Comparison of ENCODE assay signal across 37 cellular contexts in the genomic region with DNA sequence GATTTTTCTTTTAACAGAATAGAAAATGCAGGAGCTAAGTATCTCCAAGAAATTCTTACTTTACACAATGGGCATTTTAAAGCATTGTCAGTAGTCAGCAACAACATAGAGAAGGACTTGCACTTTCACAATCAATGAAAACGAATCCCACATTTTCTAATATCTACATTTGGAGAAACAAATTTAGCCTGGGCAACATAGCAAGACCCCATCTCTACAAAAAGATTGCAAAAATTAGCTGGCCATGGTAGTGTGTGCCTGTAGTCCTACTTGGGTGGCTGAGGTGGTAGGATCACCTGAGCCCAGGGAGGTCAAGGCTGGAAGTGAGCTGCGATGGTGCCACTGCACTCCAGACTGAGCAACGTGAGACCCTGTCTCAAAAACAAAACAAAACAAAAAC. TPM values are rescaled to one million over a fixed set of nuclear protein-coding genes. Genes with fewer than 3 reads are reported as not detected.
A peak's percentile ranks its signal among the peaks of the same experiment; 100 is the strongest.
DNase-seq lines count a peak whose midpoint lies in the region; ATAC-seq, FAIRE-seq and TF ChIP-seq lines count a peak whose summit lies in the region.
"Had no signal": no experiment of that assay in that cellular context is flagged by ENCODE, and none has a peak within 500 bp of the region (broad histone marks: within the 10 kb centered on the region; RNA-seq: fewer than 3 reads in every experiment).

No MANE protein-coding gene starts in this region.

- H3K4me3 ChIP-seq in HepG2 (replicated peaks in 1 of 3; ENCODE audit: insufficient read depth in 1 of 3, low read depth in 2 of 3, low read length in 3 of 3) (no peak overlapping the region), right lobe of liver (no peak overlapping the region), K562 (no peak overlapping the region)
- H3K4me3 ChIP-seq: A549; BLaER1; BLaER1 treated with 17β-estradiol and CSF1 and Interleukin-3, amounts not matched to agents 10 nM and 100 nM had no signal

- ATAC-seq in HepG2 (no peak), right lobe of liver (no peak), WTC11 (no peak), K562 (no peak), GM21360 (IDR thresholded peaks at IDR 0.05; ENCODE audit: unreplicated experiment) (no peak), HG03135 (IDR thresholded peaks at IDR 0.05; ENCODE audit: unreplicated experiment) (no peak)
- ATAC-seq: A549; CD8-positive, alpha-beta T cell had no signal

- no peak overlapping the region for H3K9ac ChIP-seq in HepG2 (ENCODE audit: insufficient read depth, low read depth, low read length)
- H3K9ac ChIP-seq in K562 (ENCODE audit: insufficient read depth in 1 of 2, low read depth in 2 of 2, low read length in 2 of 2): no peak overlapping the region
- H3K9ac ChIP-seq: BLaER1; BLaER1 treated with 17β-estradiol and CSF1 and Interleukin-3, amounts not matched to agents 10 nM and 100 nM had no signal

- TF ChIP-seq RAD21 in HepG2 (CRISPR knock-in tag; IDR thresholded peaks at IDR 0.05): no peak
- no peak for TF ChIP-seq RAD21 in K562 (CRISPR knock-in tag; conservative IDR thresholded peaks at IDR 0.05 in 1 of 2, IDR thresholded peaks at IDR 0.05 in 1 of 2)

- in situ Hi-C loops in HepG2 (cut with HindIII; ENCODE audit: extremely low pct_ligation_motif_present, low pct_unique_long_range_greater_than_20kb): no loop called here
- in situ Hi-C loops in K562 (cut with MboI): no loop called here

- no peak overlapping the region for H3K27ac ChIP-seq in HepG2 (ENCODE audit: extremely low read length, insufficient read depth, low read length)
- H3K27ac ChIP-seq in right lobe of liver: no peak overlapping the region
- no peak overlapping the region for H3K27ac ChIP-seq in K562 (ENCODE audit: extremely low read depth, low read depth, low read length)
- H3K27ac ChIP-seq: 22Rv1; A549; BLaER1; BLaER1 treated with 17β-estradiol and CSF1 and Interleukin-3, amounts not matched to agents 10 nM and 100 nM; C4-2B had no signal

- FAIRE-seq in HepG2 (lab: Jason Lieb, UNC) (no peak), HTR-8/SVneo (lab: Jason Lieb, UNC) (peak; percentile 76), K562 (lab: Jason Lieb, UNC) (no peak)
- FAIRE-seq: A204.1, D721Med had no signal

- H3K36me3 ChIP-seq in HepG2 (replicated peaks in 1 of 2; ENCODE audit: control insufficient read depth in 1 of 2, insufficient read depth in 2 of 2, low read length in 2 of 2): no peaks in the 10 kb centered on the region
- H3K36me3 ChIP-seq in right lobe of liver: no peaks in the 10 kb centered on the region
- no peaks in the 10 kb centered on the region for H3K36me3 ChIP-seq in K562 (ENCODE audit: control insufficient read depth, insufficient read depth, low read length)
- H3K36me3 ChIP-seq: BE2C; BLaER1; BLaER1 treated with 17β-estradiol and CSF1 and Interleukin-3, amounts not matched to agents 10 nM and 100 nM had no signal

- H3K79me2 ChIP-seq in HepG2 (ENCODE audit: insufficient read depth, low read length) (no peaks in the 10 kb centered on the region), K562 (ENCODE audit: control insufficient read depth, insufficient read depth, low read length) (no peaks in the 10 kb centered on the region)

- peaks cover 8% of the 10 kb centered on the region for H3K36me3 Mint-ChIP-seq in WTC11
- H3K36me3 Mint-ChIP-seq: CD14-positive monocyte; CD4-positive, alpha-beta memory T cell; CD4-positive, CD25-positive, alpha-beta regulatory T cell; CD8-positive, alpha-beta memory T cell; CD8-positive, alpha-beta T cell had no signal

- no peaks in the 10 kb centered on the region for H3K4me1 ChIP-seq in HepG2 (ENCODE audit: insufficient read depth, low read length)
- H3K4me1 ChIP-seq in right lobe of liver: no peaks in the 10 kb centered on the region
- no peaks in the 10 kb centered on the region for H3K4me1 ChIP-seq in K562 (replicated peaks in 1 of 2; ENCODE audit: control insufficient read depth in 2 of 2, insufficient read depth in 2 of 2, low read length in 2 of 2)
- H3K4me1 ChIP-seq: A549; BE2C; BLaER1; BLaER1 treated with 17β-estradiol and CSF1 and Interleukin-3, amounts not matched to agents 10 nM and 100 nM had no signal

- TF ChIP-seq EP300 in HepG2 (IDR thresholded peaks at IDR 0.05; ENCODE audit: low read depth in 2 of 2, low read length in 2 of 2) (no peak), HepG2 (CRISPR knock-in tag; IDR thresholded peaks at IDR 0.05; ENCODE audit: borderline replicate concordance) (no peak), K562 (IDR thresholded peaks at IDR 0.05; ENCODE audit: low read length) (no peak)

- no peak for DNase-seq in HepG2 (ENCODE audit: low spot score)
- DNase-seq in right lobe of liver: no peak
- DNase-seq in HTR-8/SVneo (ENCODE audit: insufficient read length, low spot score): no peak
- no peak for DNase-seq in WTC11 (ENCODE audit: low spot score)
- DNase-seq in K562 (ENCODE audit: extremely low read depth in 1 of 4, low spot score in 3 of 4): no peak
- no peak for DNase-seq in GM03348 (ENCODE audit: low spot score)
- DNase-seq: 8988T; ACHN; AML-193; BE2C; C1 segment of cervical spinal cord; Caco-2; Calu3; CD4-positive, alpha-beta memory T cell; CD4-positive, alpha-beta T cell; CD4-positive, CD25-positive, alpha-beta regulatory T cell; CD8-positive, alpha-beta memory T cell; CD8-positive, alpha-beta T cell; COR-L47; DMS 273 treated with DMSO at 0.1 percent for 48 hours; DMS153; DMS53; DMS79; DMS79 treated with DMSO at 0.1 percent for 48 hours; DND-41; EL had no signal

- POLR2A ChIA-PET in HepG2 (lab: Yijun Ruan, JAX) (no interaction called here), WTC11 (lab: Charles Lee) (no interaction called here), K562 (lab: Yijun Ruan, JAX) (interaction anchor here (0.6 kb wide), 1 partner anchor 17 kb away, joined by 4 read pairs; no protein-coding TSS in a partner anchor)

- H3K9me3 ChIP-seq in HepG2 (ENCODE audit: low read length) (no peaks in the 10 kb centered on the region), right lobe of liver (no peaks in the 10 kb centered on the region), K562 (replicated peaks; ENCODE audit: control insufficient read depth, insufficient read depth, low read depth, low read length) (no peaks in the 10 kb centered on the region)
- H3K9me3 ChIP-seq: A549; BE2C; BLaER1; BLaER1 treated with 17β-estradiol and CSF1 and Interleukin-3, amounts not matched to agents 10 nM and 100 nM had no signal

- intact Hi-C loops in HepG2 (cut with micrococcal nuclease; ENCODE audit: unreplicated experiment): no loop called here
- intact Hi-C loops in right lobe of liver (cut with DNase I): no loop called here
- intact Hi-C loops in K562 (cut with micrococcal nuclease): no loop called here

- H3K9me1 ChIP-seq in K562 (ENCODE audit: control insufficient read depth, insufficient read depth, low read length): no peaks in the 10 kb centered on the region

- H3K4me1 Mint-ChIP-seq in WTC11: peaks cover 3% of the 10 kb centered on the region
- H3K4me1 Mint-ChIP-seq: B cell; CD14-positive monocyte; CD4-positive, alpha-beta memory T cell; CD8-positive, alpha-beta memory T cell had no signal

- no peaks in the 10 kb centered on the region for H3K27me3 Mint-ChIP-seq in WTC11 (ENCODE audit: low read depth)

- TF ChIP-seq CTCF in HepG2 (CRISPR knock-in tag; IDR thresholded peaks at IDR 0.05): no peak
- no peak for TF ChIP-seq CTCF in right lobe of liver (IDR thresholded peaks at IDR 0.05)
- no peak for TF ChIP-seq CTCF in WTC11 (IDR thresholded peaks at IDR 0.05)
- no peak for TF ChIP-seq CTCF in K562 (IDR thresholded peaks at IDR 0.05 in 2 of 3, conservative IDR thresholded peaks at IDR 0.05 in 1 of 3; ENCODE audit: insufficient read depth in 2 of 3, low read depth in 1 of 3, low read length in 3 of 3)

- H2AFZ ChIP-seq in HepG2 (ENCODE audit: low read length) (no peak overlapping the region), K562 (ENCODE audit: low read depth, low read length) (no peak overlapping the region)

- 35% methylated on average over 3 of the region's 3 CpGs for WGBS in HepG2 (ENCODE audit: low lambda C conversion rate)
- WGBS in right lobe of liver (ENCODE audit: insufficient coverage, low coverage, low lambda C conversion rate, missing lambda C conversion rate): 79% methylated on average over 3 of the region's 3 CpGs
- 8% methylated on average over 3 of the region's 3 CpGs for WGBS in K562 (ENCODE audit: insufficient coverage, low coverage, missing lambda C conversion rate)

- TF ChIP-seq POLR2A in HepG2 (IDR thresholded peaks at IDR 0.05; ENCODE audit: insufficient read depth in 1 of 2, low read depth in 2 of 2, low read length in 2 of 2) (no peak), right lobe of liver (IDR thresholded peaks at IDR 0.05) (no peak), K562 (conservative IDR thresholded peaks at IDR 0.05) (no peak)

- H3K27ac Mint-ChIP-seq in WTC11: no peak overlapping the region
- H3K27ac Mint-ChIP-seq: B cell; CD14-positive monocyte; CD4-positive, alpha-beta memory T cell; CD4-positive, alpha-beta T cell; CD4-positive, CD25-positive, alpha-beta regulatory T cell; CD8-positive, alpha-beta memory T cell; CD8-positive, alpha-beta T cell had no signal

- CTCF ChIA-PET in HepG2 (lab: Yijun Ruan, JAX; ENCODE audit: low intra/inter-chr PET ratio, low total read pairs) (no interaction called here), WTC11 (lab: Charles Lee) (no interaction called here), K562 (lab: Yijun Ruan, JAX; ENCODE audit: low intra/inter-chr PET ratio) (no interaction called here)

- peaks cover 16% of the 10 kb centered on the region for H3K9me3 Mint-ChIP-seq in WTC11
- H3K9me3 Mint-ChIP-seq: CD4-positive, alpha-beta memory T cell; CD4-positive, alpha-beta T cell; CD8-positive, alpha-beta memory T cell; CD8-positive, alpha-beta T cell had no signal

- BruUV-seq in HepG2 (replicated peaks; lab: Mats Ljungman, UMichigan) (no TSS peak), K562 (replicated peaks; lab: Mats Ljungman, UMichigan) (no TSS peak)

- H3K27me3 ChIP-seq in HepG2 (ENCODE audit: control insufficient read depth in 1 of 2, insufficient read depth in 2 of 2, low read length in 2 of 2) (no peaks in the 10 kb centered on the region; a peak in 1 of 5 replicates), right lobe of liver (no peaks in the 10 kb centered on the region), K562 (ENCODE audit: control insufficient read depth in 2 of 2, insufficient read depth in 2 of 2, low read length in 2 of 2) (no peaks in the 10 kb centered on the region)
- H3K27me3 ChIP-seq: BE2C; BLaER1; BLaER1 treated with 17β-estradiol and CSF1 and Interleukin-3, amounts not matched to agents 10 nM and 100 nM had no signal

- H3K4me3 Mint-ChIP-seq in WTC11: no peak overlapping the region
- H3K4me3 Mint-ChIP-seq: B cell; CD14-positive monocyte; CD4-positive, alpha-beta memory T cell; CD4-positive, alpha-beta T cell; CD4-positive, CD25-positive, alpha-beta regulatory T cell; CD8-positive, alpha-beta memory T cell; CD8-positive, alpha-beta T cell had no signal

- H3K4me2 ChIP-seq in HepG2 (ENCODE audit: low read depth, low read length) (no peak overlapping the region), K562 (ENCODE audit: insufficient read depth, low read length) (no peak overlapping the region)
- H3K4me2 ChIP-seq: A549; BLaER1; BLaER1 treated with 17β-estradiol and CSF1 and Interleukin-3, amounts not matched to agents 10 nM and 100 nM had no signal

- no peaks in the 10 kb centered on the region for H4K20me1 ChIP-seq in HepG2 (ENCODE audit: insufficient read depth, low read length)
- no peaks in the 10 kb centered on the region for H4K20me1 ChIP-seq in K562 (replicated peaks; ENCODE audit: control insufficient read depth, insufficient read depth, low read length)
- H4K20me1 ChIP-seq: BLaER1; BLaER1 treated with 17β-estradiol and CSF1 and Interleukin-3, amounts not matched to agents 10 nM and 100 nM had no signal

RNA-seq across cellular contexts. Expression of gene C2CD5, which starts 30.6 kb away (rescaled TPM):
- total RNA-seq in HepG2 (2016; rRNA removed; fragmentation: Illumina TruSeq; extraction: Trizol) (14.6 and 24.2 TPM in 2 replicates), right lobe of liver (10 to 100 TPM in 5 of 6 experiments, 1 to 10 TPM in 1; 8.5 to 15.1 (median 12.4) TPM), WTC11 (2021) (47.5 to 49.3 TPM (median 48.1 TPM) in 3 replicates), K562 (2014; rRNA removed) (6.6 and 13.2 TPM in 2 replicates), K562 (2014; rRNA removed; fragmentation: Illumina TruSeq; extraction: Trizol) (16.0 and 16.8 TPM in 2 replicates), K562 (2015; rRNA removed; fragmentation: Illumina TruSeq; extraction: Trizol) (14.3 and 14.4 TPM in 2 replicates), K562 (2021) (15.4 and 16.4 TPM in 2 replicates)
- 7.2 and 9.7 TPM in 2 replicates for total RNA-seq in HepG2 (2016; cell fraction: cytosol; rRNA removed; fragmentation: Illumina TruSeq; extraction: Trizol; ENCODE audit: low read depth)
- 13.3 and 25.9 TPM in 2 replicates for total RNA-seq in HepG2 (2016; cell fraction: insoluble cytoplasmic fraction; rRNA removed; fragmentation: Illumina TruSeq; extraction: Trizol)
- total RNA-seq in HepG2 (2016; cell fraction: membrane; rRNA removed; fragmentation: Illumina TruSeq; extraction: Trizol): 12.3 and 12.9 TPM in 2 replicates
- 23.8 and 28.1 TPM in 2 replicates for total RNA-seq in HepG2 (2016; cell fraction: nucleus; rRNA removed; fragmentation: Illumina TruSeq; extraction: Trizol)
- polyA plus RNA-seq in HepG2 (2011; rRNA removed) (11.1 and 12.6 TPM in 2 replicates), K562 (2011; rRNA removed) (22.8 and 24.1 TPM in 2 replicates), K562 (2014; fragmentation: Illumina TruSeq; extraction: Trizol) (14.7 and 18.8 TPM in 2 replicates), K562 (2014; fragmentation: Nextera tagmentation; extraction: Ambion mirVana) (1 to 10 TPM; 5.1 to 9.3 TPM), K562 (2014; rRNA removed) (10.9 and 16.4 TPM in 2 replicates)
- 5.4 and 8.3 TPM in 2 replicates for polyA plus RNA-seq in HepG2 (2011; cell fraction: cytosol; rRNA removed)
- polyA plus RNA-seq in HepG2 (2011; cell fraction: nucleus; rRNA removed): 11.0 and 11.7 TPM in 2 replicates
- 10.3 and 14.3 TPM in 2 replicates for polyA plus RNA-seq in HepG2 (2012)
- 1.2 and 1.4 TPM in 2 replicates for polyA plus RNA-seq in HepG2 (2016; cell fraction: cytosol; fragmentation: Illumina TruSeq; extraction: Trizol; ENCODE audit: low read depth)
- 24.1 and 28.0 TPM in 2 replicates for polyA plus RNA-seq in HepG2 (2016; cell fraction: insoluble cytoplasmic fraction; fragmentation: Illumina TruSeq; extraction: Trizol; ENCODE audit: low read depth)
- polyA plus RNA-seq in HepG2 (2016; cell fraction: membrane; fragmentation: Illumina TruSeq; extraction: Trizol; ENCODE audit: low read depth): 6.2 and 6.6 TPM in 2 replicates
- polyA plus RNA-seq in HepG2 (2016; cell fraction: nucleus; fragmentation: Illumina TruSeq; extraction: Trizol; ENCODE audit: insufficient read depth, low read depth): 31.5 and 34.4 TPM in 2 replicates
- polyA minus RNA-seq in HepG2 (2011; rRNA and poly(A)+ RNA removed; ENCODE audit: low replicate concordance): 11.9 and 19.2 TPM in 2 replicates
- 11.8 and 14.7 TPM in 2 replicates for polyA minus RNA-seq in HepG2 (2011; cell fraction: cytosol; rRNA and poly(A)+ RNA removed)
- polyA minus RNA-seq in HepG2 (2011; cell fraction: nucleus; rRNA and poly(A)+ RNA removed): 65.8 and 70.3 TPM in 2 replicates
- 21.8 and 83.1 TPM in 2 replicates for total RNA-seq in K562 (2011; cell fraction: chromatin; rRNA removed; ENCODE audit: low replicate concordance)
- total RNA-seq in K562 (2011; cell fraction: nucleolus; rRNA removed): 9.5 and 13.4 TPM in 2 replicates
- total RNA-seq in K562 (2011; cell fraction: nucleoplasm; rRNA removed): 28.7 and 28.9 TPM in 2 replicates
- 5.9 and 11.0 TPM in 2 replicates for polyA plus RNA-seq in K562 (2011; cell fraction: cytosol; rRNA removed)
- 26.8 and 37.8 TPM in 2 replicates for polyA plus RNA-seq in K562 (2011; cell fraction: nucleus; rRNA removed)
- 11.7 and 12.4 TPM in 2 replicates for polyA plus RNA-seq in K562 (2012)
- polyA minus RNA-seq in K562 (2011; rRNA and poly(A)+ RNA removed): 43.9 and 50.9 TPM in 2 replicates
- polyA minus RNA-seq in K562 (2011; cell fraction: cytosol; rRNA and poly(A)+ RNA removed): 12.2 and 15.8 TPM in 2 replicates
- 35.1 and 65.4 TPM in 2 replicates for polyA minus RNA-seq in K562 (2011; cell fraction: nucleus; rRNA and poly(A)+ RNA removed)

RNA-seq across cellular contexts. Expression of gene ETNK1, which starts 50.0 kb away (rescaled TPM):
- total RNA-seq in HepG2 (2016; rRNA removed; fragmentation: Illumina TruSeq; extraction: Trizol): 43.9 and 55.7 TPM in 2 replicates
- total RNA-seq in HepG2 (2016; cell fraction: cytosol; rRNA removed; fragmentation: Illumina TruSeq; extraction: Trizol; ENCODE audit: low read depth): 23.5 and 25.2 TPM in 2 replicates
- 35.8 and 56.9 TPM in 2 replicates for total RNA-seq in HepG2 (2016; cell fraction: insoluble cytoplasmic fraction; rRNA removed; fragmentation: Illumina TruSeq; extraction: Trizol)
- total RNA-seq in HepG2 (2016; cell fraction: membrane; rRNA removed; fragmentation: Illumina TruSeq; extraction: Trizol): 13.3 and 14.5 TPM in 2 replicates
- total RNA-seq in HepG2 (2016; cell fraction: nucleus; rRNA removed; fragmentation: Illumina TruSeq; extraction: Trizol): 69.6 and 81.1 TPM in 2 replicates
- 13.7 and 14.4 TPM in 2 replicates for polyA plus RNA-seq in HepG2 (2011; rRNA removed)
- 7.5 and 9.8 TPM in 2 replicates for polyA plus RNA-seq in HepG2 (2011; cell fraction: cytosol; rRNA removed)
- polyA plus RNA-seq in HepG2 (2011; cell fraction: nucleus; rRNA removed): 31.0 and 39.2 TPM in 2 replicates
- polyA plus RNA-seq in HepG2 (2012): 23.5 and 23.7 TPM in 2 replicates
- 0.94 TPM in 2 replicates for polyA plus RNA-seq in HepG2 (2016; cell fraction: cytosol; fragmentation: Illumina TruSeq; extraction: Trizol; ENCODE audit: low read depth)
- 18.1 and 22.3 TPM in 2 replicates for polyA plus RNA-seq in HepG2 (2016; cell fraction: insoluble cytoplasmic fraction; fragmentation: Illumina TruSeq; extraction: Trizol; ENCODE audit: low read depth)
- 1.8 and 2.3 TPM in 2 replicates for polyA plus RNA-seq in HepG2 (2016; cell fraction: membrane; fragmentation: Illumina TruSeq; extraction: Trizol; ENCODE audit: low read depth)
- 57.9 and 62.1 TPM in 2 replicates for polyA plus RNA-seq in HepG2 (2016; cell fraction: nucleus; fragmentation: Illumina TruSeq; extraction: Trizol; ENCODE audit: insufficient read depth, low read depth)
- 72.9 and 104 TPM in 2 replicates for polyA minus RNA-seq in HepG2 (2011; rRNA and poly(A)+ RNA removed; ENCODE audit: low replicate concordance)
- polyA minus RNA-seq in HepG2 (2011; cell fraction: cytosol; rRNA and poly(A)+ RNA removed): 53.1 and 57.3 TPM in 2 replicates
- polyA minus RNA-seq in HepG2 (2011; cell fraction: nucleus; rRNA and poly(A)+ RNA removed): 188 and 199 TPM in 2 replicates
- 10 to 100 TPM; 24.1 to 65.3 (median 34.8) TPM for total RNA-seq in right lobe of liver
- total RNA-seq in WTC11 (2021): 68.8 to 81.3 TPM (median 79.2 TPM) in 3 replicates
- total RNA-seq in K562 (2011; cell fraction: chromatin; rRNA removed; ENCODE audit: low replicate concordance): 112 and 189 TPM in 2 replicates
- 77.4 and 88.2 TPM in 2 replicates for total RNA-seq in K562 (2011; cell fraction: nucleolus; rRNA removed)
- total RNA-seq in K562 (2011; cell fraction: nucleoplasm; rRNA removed): 128 and 225 TPM in 2 replicates
- 22.5 and 27.1 TPM in 2 replicates for total RNA-seq in K562 (2014; rRNA removed)
- 57.6 and 67.5 TPM in 2 replicates for total RNA-seq in K562 (2014; rRNA removed; fragmentation: Illumina TruSeq; extraction: Trizol)
- 33.4 and 37.6 TPM in 2 replicates for total RNA-seq in K562 (2015; rRNA removed; fragmentation: Illumina TruSeq; extraction: Trizol)
- 70.5 and 74.3 TPM in 2 replicates for total RNA-seq in K562 (2021)
- polyA plus RNA-seq in K562 (2011; rRNA removed): 30.2 and 36.0 TPM in 2 replicates
- polyA plus RNA-seq in K562 (2011; cell fraction: cytosol; rRNA removed): 15.6 and 18.5 TPM in 2 replicates
- polyA plus RNA-seq in K562 (2011; cell fraction: nucleus; rRNA removed): 49.1 and 57.9 TPM in 2 replicates
- 17.2 and 17.4 TPM in 2 replicates for polyA plus RNA-seq in K562 (2012)
- polyA plus RNA-seq in K562 (2014; fragmentation: Illumina TruSeq; extraction: Trizol): 17.5 and 19.7 TPM in 2 replicates
- 10 to 100 TPM; 36.0 to 47.5 TPM for polyA plus RNA-seq in K562 (2014; fragmentation: Nextera tagmentation; extraction: Ambion mirVana)
- polyA plus RNA-seq in K562 (2014; rRNA removed): 10.0 and 13.7 TPM in 2 replicates
- 167 and 201 TPM in 2 replicates for polyA minus RNA-seq in K562 (2011; rRNA and poly(A)+ RNA removed)
- polyA minus RNA-seq in K562 (2011; cell fraction: cytosol; rRNA and poly(A)+ RNA removed): 75.6 and 94.2 TPM in 2 replicates
- 158 and 213 TPM in 2 replicates for polyA minus RNA-seq in K562 (2011; cell fraction: nucleus; rRNA and poly(A)+ RNA removed)

Comparison
In these comparisons a context has a peak if more than half of its experiments do, and no peak if none do; other contexts are left out.
1. Of the 241 proteins assayed by ChIP-seq in both HepG2 and K562: peak only in HepG2: none; only in K562: none; in both: ZNF121; in neither: 240.